34 cellular contexts compared by ENCODE assay signal in genomic region chr1:5811419-5811818, GRCh38.
DNase-seq lines count a peak whose midpoint lies in the region; ATAC-seq and TF ChIP-seq lines count a peak whose summit lies in the region.
"Had no signal": no experiment of that assay in that cellular context is flagged by ENCODE, and none has a peak within 500 bp of the region (broad histone marks: within the 10 kb centered on the region; RNA-seq: fewer than 3 reads in every experiment).

No MANE protein-coding gene starts in this region.

- H3K4me1 ChIP-seq in BLaER1 (peaks cover 72% of the 10 kb centered on the region), stomach (no peaks in the 10 kb centered on the region)
- H3K4me1 ChIP-seq: ascending aorta, BE2C, foreskin keratinocyte, heart right ventricle, lower lobe of right lung, parathyroid adenoma, SJSA1, transverse colon had no signal

- no peak for ATAC-seq in WTC11
- no peak for ATAC-seq in GM18520 (IDR thresholded peaks at IDR 0.05; ENCODE audit: unreplicated experiment)
- ATAC-seq in activated T-helper 17 cell treated with anti-CD3 and anti-CD28 coated beads, Interleukin-2, amount 50 U/mL, for 72 hours (replicated peaks) = no peak
- ATAC-seq: esophagus mucosa, foreskin keratinocyte, heart right ventricle, K562, lower lobe of right lung, Panc1 had no signal

- peak overlapping the region; percentile 86 for H3K4me2 ChIP-seq in BLaER1
- H3K4me2 ChIP-seq: smooth muscle cell had no signal

- no peaks in the 10 kb centered on the region for H3K9me3 ChIP-seq in BLaER1
- no peaks in the 10 kb centered on the region for H3K9me3 ChIP-seq in stomach
- H3K9me3 ChIP-seq: ascending aorta, BE2C, heart right ventricle, lower lobe of right lung, SJSA1, transverse colon had no signal

- H3K9me3 Mint-ChIP-seq in WTC11 = no peaks in the 10 kb centered on the region
- no peaks in the 10 kb centered on the region for H3K9me3 Mint-ChIP-seq in activated T-helper 17 cell treated with anti-CD3 and anti-CD28 coated beads, Interleukin-2, amount 50 U/mL, for 72 hours
- H3K9me3 Mint-ChIP-seq: activated CD4-positive, alpha-beta memory T cell treated with anti-CD3 and anti-CD28 coated beads for 36 hours; activated naive CD8-positive, alpha-beta T cell treated with anti-CD3 and anti-CD28 coated beads, Interleukin-2, amount 10 ng/mL, durations not matched to agents 7 days and 5 days had no signal

- no peak for TF ChIP-seq EP300 in stomach (IDR thresholded peaks at IDR 0.05)

- no peaks in the 10 kb centered on the region for H3K36me3 Mint-ChIP-seq in WTC11
- no peaks in the 10 kb centered on the region for H3K36me3 Mint-ChIP-seq in activated T-helper 17 cell treated with anti-CD3 and anti-CD28 coated beads, Interleukin-2, amount 50 U/mL, for 72 hours (ENCODE audit: low read depth)
- H3K36me3 Mint-ChIP-seq: activated CD4-positive, alpha-beta memory T cell treated with anti-CD3 and anti-CD28 coated beads for 36 hours; activated naive CD8-positive, alpha-beta T cell treated with anti-CD3 and anti-CD28 coated beads, Interleukin-2, amount 10 ng/mL, durations not matched to agents 7 days and 5 days had no signal

- TF ChIP-seq CTCF in WTC11 (IDR thresholded peaks at IDR 0.05) = no peak
- TF ChIP-seq CTCF in stomach (IDR thresholded peaks at IDR 0.05) = no peak

- TF ChIP-seq POLR2A in stomach (IDR thresholded peaks at IDR 0.05) = no peak

- WGBS in stomach, 5 donors = 44 to 80% (median 50%) methylated on average over 1 to 11 of the region's 11 CpGs

- H3K36me3 ChIP-seq in BLaER1 (no peaks in the 10 kb centered on the region), stomach (no peaks in the 10 kb centered on the region)
- H3K36me3 ChIP-seq: ascending aorta, BE2C, cardiac muscle cell, heart right ventricle, lower lobe of right lung, SJSA1, transverse colon had no signal

- peaks cover 12% of the 10 kb centered on the region for H3K4me1 Mint-ChIP-seq in WTC11
- H3K4me1 Mint-ChIP-seq in activated T-helper 17 cell treated with anti-CD3 and anti-CD28 coated beads, Interleukin-2, amount 50 U/mL, for 72 hours = peaks cover 4% of the 10 kb centered on the region
- H3K4me1 Mint-ChIP-seq: activated naive CD8-positive, alpha-beta T cell treated with anti-CD3 and anti-CD28 coated beads, Interleukin-2, amount 10 ng/mL, durations not matched to agents 7 days and 5 days had no signal

- H3K27ac ChIP-seq in BLaER1 (peak overlapping the region; percentile 36; the same call in 1 of the 2 replicates), stomach (no peak overlapping the region)
- H3K27ac ChIP-seq: ascending aorta, cardiac muscle cell, foreskin keratinocyte, GM23248, heart right ventricle, lower lobe of right lung, parathyroid adenoma, SJSA1, transverse colon had no signal

- intact Hi-C loops in stomach (cut with DNase I; ENCODE audit: low total_unique reads) = no loop called here

- H3K27me3 Mint-ChIP-seq in WTC11 (ENCODE audit: low read depth) = no peaks in the 10 kb centered on the region
- H3K27me3 Mint-ChIP-seq in activated T-helper 17 cell treated with anti-CD3 and anti-CD28 coated beads, Interleukin-2, amount 50 U/mL, for 72 hours = peaks cover 9% of the 10 kb centered on the region

- POLR2A ChIA-PET in WTC11 (lab: Charles Lee) = no interaction called here

- H4K20me1 ChIP-seq in BLaER1 = no peaks in the 10 kb centered on the region

- CTCF ChIA-PET in WTC11 (lab: Charles Lee) = interaction anchor here (1.5 kb wide), 1 partner anchor 66 kb away, joined by 9 read pairs; no protein-coding TSS in a partner anchor

- H3K4me3 Mint-ChIP-seq in WTC11 = no peak overlapping the region
- H3K4me3 Mint-ChIP-seq in activated T-helper 17 cell treated with anti-CD3 and anti-CD28 coated beads, Interleukin-2, amount 50 U/mL, for 72 hours = no peak overlapping the region
- H3K4me3 Mint-ChIP-seq: activated CD4-positive, alpha-beta memory T cell treated with anti-CD3 and anti-CD28 coated beads for 36 hours; activated naive CD8-positive, alpha-beta T cell treated with anti-CD3 and anti-CD28 coated beads, Interleukin-2, amount 10 ng/mL, durations not matched to agents 7 days and 5 days; nephron had no signal

- H3K9ac ChIP-seq in BLaER1 = no peak overlapping the region
- H3K9ac ChIP-seq: GM23248, parathyroid adenoma had no signal

- no peaks in the 10 kb centered on the region for H3K27me3 ChIP-seq in BLaER1
- peaks cover 0 to 34% (median 5%) of the 10 kb centered on the region in 3 donors for H3K27me3 ChIP-seq in stomach
- H3K27me3 ChIP-seq: ascending aorta, BE2C, cardiac muscle cell, foreskin keratinocyte, SJSA1 had no signal

- DNase-seq in DMS 273 treated with DMSO at 0.1 percent for 48 hours (lab: John Stamatoyannopoulos, UW) (peak; percentile 30), NCI-H2196 treated with DMSO at 0.1 percent for 48 hours (lab: John Stamatoyannopoulos, UW; ENCODE audit: unreplicated experiment) (peak; percentile 80), WTC11 (ENCODE audit: low spot score) (no peak), stomach (no peak), cerebellar nuclear complex (lab: John Stamatoyannopoulos, UW) (no peak)
- DNase-seq: ACHN; activated CD4-positive, alpha-beta memory T cell treated with anti-CD3 and anti-CD28 coated beads for 36 hours; activated CD4-positive, CD25-positive, alpha-beta regulatory T cell treated with anti-CD3 and anti-CD28 coated beads, Interleukin-2, amount 50 U/mL, for 72 hours; activated effector memory CD4-positive, alpha-beta T cell treated with Interleukin-2 at 50 U/mL for 16 hours; activated naive CD8-positive, alpha-beta T cell treated with anti-CD3 and anti-CD28 coated beads, Interleukin-2, amount 10 ng/mL, durations not matched to agents 7 days and 5 days; BE2C; foreskin keratinocyte; GM23248; heart right ventricle; kidney glomerular epithelial cell; lower lobe of right lung; NCI-H1436 treated with DMSO at 0.1 percent for 48 hours; NCI-H345; NK-92 treated with Interleukin-12 subunit alpha and Interleukin-12 subunit beta, amount 100 ng/mL, for 24 hours; stimulated activated CD4-positive, alpha-beta T cell treated with anti-CD3 and anti-CD28 coated beads, Interleukin-1b, Interleukin-23, amount 100 ng/mL, for 48 hours; stimulated activated CD8-positive, alpha-beta memory T cell treated with anti-CD3 and anti-CD28 coated beads, Interleukin-4, amount 100 ng/mL, for 48 hours; transverse colon had no signal

- H3K4me3 ChIP-seq in BLaER1 (no peak overlapping the region), stomach (no peak overlapping the region)
- H3K4me3 ChIP-seq: ascending aorta, cardiac muscle cell, GM23248, heart right ventricle, K562, lower lobe of right lung, SJSA1, smooth muscle cell, transverse colon had no signal

- H3K27ac Mint-ChIP-seq in WTC11 = peak overlapping the region; percentile 34; the same call in 1 of the 2 replicates
- no peak overlapping the region for H3K27ac Mint-ChIP-seq in activated T-helper 17 cell treated with anti-CD3 and anti-CD28 coated beads, Interleukin-2, amount 50 U/mL, for 72 hours
- H3K27ac Mint-ChIP-seq: activated CD4-positive, alpha-beta memory T cell treated with anti-CD3 and anti-CD28 coated beads for 36 hours; activated naive CD8-positive, alpha-beta T cell treated with anti-CD3 and anti-CD28 coated beads, Interleukin-2, amount 10 ng/mL, durations not matched to agents 7 days and 5 days had no signal

TF ChIP-seq in WTC11, 78 proteins besides CTCF, POLR2A, EP300 and RAD21:
- no peak for TF ChIP-seq IRF1 (CRISPR knock-in tag; IDR thresholded peaks at IDR 0.05)
- no peak for TF ChIP-seq ZNF317 (CRISPR knock-in tag; IDR thresholded peaks at IDR 0.05; ENCODE audit: borderline replicate concordance, low read depth)
- TF ChIP-seq, protein P1, sequence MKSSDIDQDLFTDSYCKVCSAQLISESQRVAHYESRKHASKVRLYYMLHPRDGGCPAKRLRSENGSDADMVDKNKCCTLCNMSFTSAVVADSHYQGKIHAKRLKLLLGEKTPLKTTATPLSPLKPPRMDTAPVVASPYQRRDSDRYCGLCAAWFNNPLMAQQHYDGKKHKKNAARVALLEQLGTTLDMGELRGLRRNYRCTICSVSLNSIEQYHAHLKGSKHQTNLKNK (CRISPR knock-in tag; IDR thresholded peaks at IDR 0.05) = no peak
- no peak for TF ChIP-seq ESRRA (CRISPR knock-in tag; IDR thresholded peaks at IDR 0.05; ENCODE audit: borderline replicate concordance)
- TF ChIP-seq ZNF281 (CRISPR knock-in tag; IDR thresholded peaks at IDR 0.05) = no peak

Comparison
In these comparisons a context has a peak if more than half of its experiments do, and no peak if none do; other contexts are left out.
1. DNase-seq: peak in DMS 273 treated with DMSO at 0.1 percent for 48 hours (single experiment) and NCI-H2196 treated with DMSO at 0.1 percent for 48 hours (single experiment); none in WTC11 (single experiment), stomach (single experiment) and cerebellar nuclear complex (0 of 2).